ENCODE assay signal across 1 cellular context in genomic region chr9:98999152-98999525, GRCh38.
TF ChIP-seq lines count a peak whose summit lies in the region.

No MANE protein-coding gene starts in this region.

TF ChIP-seq in GM12878, 131 proteins besides CTCF, POLR2A, EP300 and RAD21:
- TF ChIP-seq SMARCA5 (IDR thresholded peaks at IDR 0.05), result 0 out of 2 replicates have a peak, but pooled peaks have one; percentile 0
- no peak for TF ChIP-seq LARP7 (IDR thresholded peaks at IDR 0.05)
- TF ChIP-seq SIN3A (IDR thresholded peaks at IDR 0.05; ENCODE audit: low read depth, low read length), result no peak
- TF ChIP-seq CREB1 (IDR thresholded peaks at IDR 0.05; ENCODE audit: low read depth), result no peak
TF ChIP-seq in GM12878: peak in this region for 1.
